25 cellular contexts compared by ENCODE assay signal in the genomic region with DNA sequence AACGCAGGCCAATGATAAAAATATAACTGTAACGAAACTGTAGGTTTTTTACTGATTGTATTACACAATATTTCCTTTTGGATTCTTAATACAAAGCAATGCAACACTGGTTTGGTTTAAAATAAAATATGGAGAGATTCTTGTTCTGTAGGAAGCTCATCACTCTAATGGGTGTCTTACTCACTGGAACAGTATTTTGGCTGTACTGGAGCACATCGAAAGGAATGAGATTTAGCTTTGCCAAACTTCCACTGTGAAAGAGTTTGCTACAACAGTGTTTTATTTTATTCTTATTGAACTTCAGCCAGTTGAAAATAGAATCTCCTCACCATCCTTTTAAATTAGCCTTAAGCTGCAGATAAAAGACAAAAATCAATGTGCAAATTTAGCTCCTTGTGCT.
DNase-seq lines count a peak whose midpoint lies in the region; ATAC-seq and TF ChIP-seq lines count a peak whose summit lies in the region.
"Had no signal": no experiment of that assay in that cellular context is flagged by ENCODE, and none has a peak within 500 bp of the region (broad histone marks: within the 10 kb centered on the region; RNA-seq: fewer than 3 reads in every experiment).

No MANE protein-coding gene starts in this region.

- DNase-seq in GM23248 (peak; percentile 56), left ventricle myocardium inferior (no peak), substantia nigra (lab: John Stamatoyannopoulos, UW) (no peak), pons (ENCODE audit: low spot score) (no peak)
- DNase-seq in stimulated activated naive B cell treated with anti-CD40 and anti-IgM and Interleukin-4, amounts not matched to agents 10 μg/mL and 1 μg/mL and 100 μg/mL, for 72 hours, result no peak
- no peak for DNase-seq in CD4-positive, alpha-beta T cell
- DNase-seq: activated B cell treated with CpG ODN at 0.5 μM for 24 hours; activated CD4-positive, alpha-beta T cell treated with anti-CD3 and anti-CD28 coated beads, Interleukin-2, amount 10 ng/mL, durations not matched to agents 7 days and 5 days; aorta; CD4-positive, CD25-positive, alpha-beta regulatory T cell; DMS79 treated with DMSO at 0.1 percent for 48 hours; effector CD4-positive, alpha-beta T cell; KBM-7; midbrain; naive B cell; NCI-H1092 treated with DMSO at 0.1 percent for 48 hours; NCI-H187; NCI-H510A; posterior cingulate gyrus; SK-N-SH; upper lobe of right lung had no signal

- TF ChIP-seq CTCF in brain (conservative IDR thresholded peaks at IDR 0.05) (no peak), left ventricle myocardium inferior (IDR thresholded peaks at IDR 0.05; ENCODE audit: borderline replicate concordance) (no peak)
- TF ChIP-seq CTCF in CD4-positive, alpha-beta T cell (IDR thresholded peaks at IDR 0.05), result no peak

- H3K9me3 ChIP-seq in GM23248 (ENCODE audit: low read depth), result no peaks in the 10 kb centered on the region
- H3K9me3 ChIP-seq in left ventricle myocardium inferior (replicated peaks), result no peaks in the 10 kb centered on the region
- no peaks in the 10 kb centered on the region for H3K9me3 ChIP-seq in CD4-positive, alpha-beta T cell (ENCODE audit: control insufficient read depth, low read length)
- H3K9me3 ChIP-seq: SK-N-SH, upper lobe of right lung had no signal

- CTCF ChIA-PET in CD4-positive, alpha-beta T cell (lab: Charles Lee), result interaction anchor here (0.5 kb wide), 1 partner anchor 547 kb away, joined by 3 read pairs; no protein-coding TSS in a partner anchor

- H3K36me3 ChIP-seq in GM23248 (ENCODE audit: low read depth) (no peaks in the 10 kb centered on the region), left ventricle myocardium inferior (no peaks in the 10 kb centered on the region)
- H3K36me3 ChIP-seq: upper lobe of right lung had no signal

- intact Hi-C loops in left ventricle myocardium inferior (cut with micrococcal nuclease), result loop anchor here (5.0 kb wide), 1 partner anchor 234 kb away; no protein-coding TSS in a partner anchor
- intact Hi-C loops in CD4-positive, alpha-beta T cell (cut with DNase I, micrococcal nuclease), result no loop called here

- H3K36me3 Mint-ChIP-seq in brain, result no peaks in the 10 kb centered on the region
- no peaks in the 10 kb centered on the region for H3K36me3 Mint-ChIP-seq in stimulated activated naive B cell treated with anti-CD40 and anti-IgM and Interleukin-4, amounts not matched to agents 10 μg/mL and 1 μg/mL and 100 μg/mL, for 72 hours
- no peaks in the 10 kb centered on the region for H3K36me3 Mint-ChIP-seq in CD4-positive, alpha-beta T cell (ENCODE audit: low read depth)
- H3K36me3 Mint-ChIP-seq: activated naive CD8-positive, alpha-beta T cell; CD4-positive, CD25-positive, alpha-beta regulatory T cell; naive B cell; stimulated activated effector memory CD8-positive, alpha-beta T cell treated with anti-CD3 and anti-CD28 coated beads, Interleukin-12 subunit alpha, Interleukin-12 subunit beta, amount 100 ng/mL, for 72 hours had no signal

- H3K9me3 Mint-ChIP-seq in brain, result peaks cover 0 to 3% (median 0%) of the 10 kb centered on the region in 5 experiments
- H3K9me3 Mint-ChIP-seq in stimulated activated naive B cell treated with anti-CD40 and anti-IgM and Interleukin-4, amounts not matched to agents 10 μg/mL and 1 μg/mL and 100 μg/mL, for 72 hours, result peaks cover 0 to 1% of the 10 kb centered on the region in 2 donors
- no peaks in the 10 kb centered on the region for H3K9me3 Mint-ChIP-seq in CD4-positive, alpha-beta T cell
- H3K9me3 Mint-ChIP-seq: activated B cell treated with CpG ODN at 0.5 μM for 24 hours; activated CD4-positive, alpha-beta T cell treated with anti-CD3 and anti-CD28 coated beads, Interleukin-2, amount 10 ng/mL, durations not matched to agents 7 days and 5 days; naive B cell; stimulated activated effector memory CD8-positive, alpha-beta T cell treated with anti-CD3 and anti-CD28 coated beads, Interleukin-12 subunit alpha, Interleukin-12 subunit beta, amount 100 ng/mL, for 72 hours; T-helper 1 cell treated with Interleukin-12 subunit alpha and Interleukin-12 subunit beta and Interleukin-4 antibody, amounts not matched to agents 30 μg/mL and 1 μg/mL, for 36 hours had no signal

- peak overlapping the region in 1 of 5 experiments; percentile 18 for H3K4me3 Mint-ChIP-seq in brain
- no peak overlapping the region for H3K4me3 Mint-ChIP-seq in stimulated activated naive B cell treated with anti-CD40 and anti-IgM and Interleukin-4, amounts not matched to agents 10 μg/mL and 1 μg/mL and 100 μg/mL, for 72 hours
- H3K4me3 Mint-ChIP-seq in CD4-positive, alpha-beta T cell, result no peak overlapping the region
- H3K4me3 Mint-ChIP-seq: activated B cell treated with CpG ODN at 0.5 μM for 24 hours; activated CD4-positive, alpha-beta T cell treated with anti-CD3 and anti-CD28 coated beads, Interleukin-2, amount 10 ng/mL, durations not matched to agents 7 days and 5 days; activated naive CD8-positive, alpha-beta T cell; CD4-positive, CD25-positive, alpha-beta regulatory T cell; naive B cell; stimulated activated effector memory CD8-positive, alpha-beta T cell treated with anti-CD3 and anti-CD28 coated beads, Interleukin-12 subunit alpha, Interleukin-12 subunit beta, amount 100 ng/mL, for 72 hours; T-helper 1 cell treated with Interleukin-12 subunit alpha and Interleukin-12 subunit beta and Interleukin-4 antibody, amounts not matched to agents 30 μg/mL and 1 μg/mL, for 36 hours had no signal

- H3K4me1 ChIP-seq in GM23248 (ENCODE audit: insufficient read depth), result no peaks in the 10 kb centered on the region
- H3K4me1 ChIP-seq in left ventricle myocardium inferior, result peaks cover 25% of the 10 kb centered on the region
- H3K4me1 ChIP-seq: upper lobe of right lung had no signal

- POLR2A ChIA-PET in CD4-positive, alpha-beta T cell (lab: Charles Lee), result no interaction called here

- in situ Hi-C loops in GM23248 (cut with MboI), result loop anchor here (25.0 kb wide), 1 partner anchor 779 kb away; no protein-coding TSS in a partner anchor

- 32 to 34% methylated on average over 3 of the region's 3 CpGs for WGBS in GM23248 (ENCODE audit: low coverage in 1 of 2, low lambda C conversion rate in 2 of 2, missing lambda C conversion rate in 2 of 2), 2 experiments

- peaks cover 70% of the 10 kb centered on the region for H3K4me1 Mint-ChIP-seq in brain
- peaks cover 0 to 1% of the 10 kb centered on the region in 2 donors for H3K4me1 Mint-ChIP-seq in stimulated activated naive B cell treated with anti-CD40 and anti-IgM and Interleukin-4, amounts not matched to agents 10 μg/mL and 1 μg/mL and 100 μg/mL, for 72 hours
- H3K4me1 Mint-ChIP-seq in CD4-positive, alpha-beta T cell (ENCODE audit: low read depth), result no peaks in the 10 kb centered on the region
- H3K4me1 Mint-ChIP-seq: activated B cell treated with CpG ODN at 0.5 μM for 24 hours; activated CD4-positive, alpha-beta T cell treated with anti-CD3 and anti-CD28 coated beads, Interleukin-2, amount 10 ng/mL, durations not matched to agents 7 days and 5 days; CD4-positive, CD25-positive, alpha-beta regulatory T cell; naive B cell; stimulated activated effector memory CD8-positive, alpha-beta T cell treated with anti-CD3 and anti-CD28 coated beads, Interleukin-12 subunit alpha, Interleukin-12 subunit beta, amount 100 ng/mL, for 72 hours had no signal

- no peak for ATAC-seq in stimulated activated naive B cell treated with anti-CD40 and anti-IgM and Interleukin-4, amounts not matched to agents 10 μg/mL and 1 μg/mL and 100 μg/mL, for 72 hours (replicated peaks)
- ATAC-seq in CD4-positive, alpha-beta T cell (ENCODE audit: poor library complexity), result no peak
- ATAC-seq: stimulated activated effector memory CD8-positive, alpha-beta T cell treated with anti-CD3 and anti-CD28 coated beads, Interleukin-12 subunit alpha, Interleukin-12 subunit beta, amount 100 ng/mL, for 72 hours; upper lobe of right lung had no signal

- no peaks in the 10 kb centered on the region for H3K27me3 ChIP-seq in GM23248 (replicated peaks; ENCODE audit: insufficient read depth)
- H3K27me3 ChIP-seq in left ventricle myocardium inferior (ENCODE audit: low read depth), result no peaks in the 10 kb centered on the region
- no peaks in the 10 kb centered on the region for H3K27me3 ChIP-seq in CD4-positive, alpha-beta T cell (ENCODE audit: control insufficient read depth, insufficient read depth, low read length)
- H3K27me3 ChIP-seq: upper lobe of right lung had no signal

- peaks cover 3% of the 10 kb centered on the region for H3K27me3 Mint-ChIP-seq in brain
- H3K27me3 Mint-ChIP-seq in stimulated activated naive B cell treated with anti-CD40 and anti-IgM and Interleukin-4, amounts not matched to agents 10 μg/mL and 1 μg/mL and 100 μg/mL, for 72 hours, result peaks cover 0 to 17% of the 10 kb centered on the region in 2 donors
- peaks cover 6% of the 10 kb centered on the region for H3K27me3 Mint-ChIP-seq in CD4-positive, alpha-beta T cell
- H3K27me3 Mint-ChIP-seq: activated naive CD8-positive, alpha-beta T cell had no signal

- no peak overlapping the region for H3K9ac ChIP-seq in GM23248
- H3K9ac ChIP-seq: SK-N-SH had no signal

- H3K27ac ChIP-seq in GM23248, result no peak overlapping the region
- H3K27ac ChIP-seq in left ventricle myocardium inferior (replicated peaks), result peak overlapping the region; percentile 18
- peak overlapping the region; percentile 97 for H3K27ac ChIP-seq in substantia nigra (ENCODE audit: low read depth, low read length, poor library complexity, severe bottlenecking)
- no peak overlapping the region for H3K27ac ChIP-seq in CD4-positive, alpha-beta T cell (ENCODE audit: low read depth, low read length)
- H3K27ac ChIP-seq: upper lobe of right lung had no signal

- no peaks in the 10 kb centered on the region for H3K9me2 ChIP-seq in GM23248 (ENCODE audit: insufficient read depth)
- H3K9me2 ChIP-seq: SK-N-SH had no signal

- H3F3A ChIP-seq in GM23248 (ENCODE audit: insufficient read depth), result no peaks in the 10 kb centered on the region

- H2AFZ ChIP-seq in GM23248, result no peak overlapping the region

- H3K4me3 ChIP-seq in GM23248, result no peak overlapping the region
- H3K4me3 ChIP-seq in left ventricle myocardium inferior, result no peak overlapping the region
- H3K4me3 ChIP-seq: upper lobe of right lung had no signal

- H3K27ac Mint-ChIP-seq in brain, result peak overlapping the region in 3 of 5 experiments; percentile 48 to 78 (median 78)
- H3K27ac Mint-ChIP-seq in stimulated activated naive B cell treated with anti-CD40 and anti-IgM and Interleukin-4, amounts not matched to agents 10 μg/mL and 1 μg/mL and 100 μg/mL, for 72 hours, result no peak overlapping the region
- H3K27ac Mint-ChIP-seq in CD4-positive, alpha-beta T cell, result no peak overlapping the region
- H3K27ac Mint-ChIP-seq: activated B cell treated with CpG ODN at 0.5 μM for 24 hours; activated CD4-positive, alpha-beta T cell treated with anti-CD3 and anti-CD28 coated beads, Interleukin-2, amount 10 ng/mL, durations not matched to agents 7 days and 5 days; activated naive CD8-positive, alpha-beta T cell; CD4-positive, CD25-positive, alpha-beta regulatory T cell; naive B cell; stimulated activated effector memory CD8-positive, alpha-beta T cell treated with anti-CD3 and anti-CD28 coated beads, Interleukin-12 subunit alpha, Interleukin-12 subunit beta, amount 100 ng/mL, for 72 hours; T-helper 1 cell treated with Interleukin-12 subunit alpha and Interleukin-12 subunit beta and Interleukin-4 antibody, amounts not matched to agents 30 μg/mL and 1 μg/mL, for 36 hours had no signal

- peak overlapping the region; percentile 25 for H3K4me2 ChIP-seq in GM23248 (ENCODE audit: unreplicated experiment)
- H3K4me2 ChIP-seq: SK-N-SH had no signal

- H4K20me1 ChIP-seq in GM23248 (ENCODE audit: insufficient read depth), result no peaks in the 10 kb centered on the region

- H3K79me2 ChIP-seq in GM23248 (ENCODE audit: insufficient read depth), result no peaks in the 10 kb centered on the region

Comparison
In these comparisons a context has a peak if more than half of its experiments do, and no peak if none do; other contexts are left out.
1. H3K27ac ChIP-seq: peak in left ventricle myocardium inferior (single experiment) and substantia nigra (single experiment); none in GM23248 (single experiment) and CD4-positive, alpha-beta T cell (single experiment).
2. H3K27ac Mint-ChIP-seq: peak in brain (3 of 5); none in stimulated activated naive B cell treated with anti-CD40 and anti-IgM and Interleukin-4, amounts not matched to agents 10 μg/mL and 1 μg/mL and 100 μg/mL, for 72 hours (single experiment) and CD4-positive, alpha-beta T cell (single experiment).